ENCODE assay signal across 11 cellular contexts in genomic region chr3:119625451-119626153, GRCh38. TPM values are rescaled to one million over a fixed set of nuclear protein-coding genes. Genes with fewer than 3 reads are reported as not detected.
"Had no signal": no experiment of that assay in that cellular context is flagged by ENCODE, and none has a peak within 500 bp of the region (broad histone marks: within the 10 kb centered on the region; RNA-seq: fewer than 3 reads in every experiment).

No MANE protein-coding gene starts in this region.

- H3K4me3 ChIP-seq: lung, ovary, skin epidermis, tibial artery had no signal

- DNase-seq: activated CD4-positive, alpha-beta T cell treated with anti-CD3 and anti-CD28 coated beads, Interleukin-2, amount 10 ng/mL, durations not matched to agents 7 days and 5 days; activated CD4-positive, CD25-positive, alpha-beta regulatory T cell; activated effector memory CD4-positive, alpha-beta T cell treated with Interleukin-2 at 50 U/mL for 16 hours; activated T-cell treated with anti-CD3 and anti-CD28 coated beads, Interleukin-2, amount 50 U/mL, for 1 hour; natural killer cell; ovary; tibial artery had no signal

- H3K9me3 ChIP-seq: ovary, tibial artery had no signal

- H3K27ac ChIP-seq: ovary, tibial artery had no signal

- H3K36me3 Mint-ChIP-seq: activated naive CD4-positive, alpha-beta T cell treated with anti-CD3 and anti-CD28 coated beads, Interleukin-2, amount 50 U/mL, for 24 hours; natural killer cell had no signal

- H3K27me3 ChIP-seq: ovary, tibial artery had no signal

- H3K4me3 Mint-ChIP-seq: activated CD4-positive, alpha-beta T cell treated with anti-CD3 and anti-CD28 coated beads, Interleukin-2, amount 10 ng/mL, durations not matched to agents 7 days and 5 days; activated naive CD4-positive, alpha-beta T cell treated with anti-CD3 and anti-CD28 coated beads, Interleukin-2, amount 50 U/mL, for 24 hours; natural killer cell had no signal

- ATAC-seq: esophagus mucosa, natural killer cell had no signal

- H3K27ac Mint-ChIP-seq: activated CD4-positive, alpha-beta T cell treated with anti-CD3 and anti-CD28 coated beads, Interleukin-2, amount 10 ng/mL, durations not matched to agents 7 days and 5 days; activated naive CD4-positive, alpha-beta T cell treated with anti-CD3 and anti-CD28 coated beads, Interleukin-2, amount 50 U/mL, for 24 hours; natural killer cell had no signal

- H3K36me3 ChIP-seq: ovary, tibial artery had no signal

RNA-seq across cellular contexts. Expression of gene PLA1A, which starts 27.9 kb away (rescaled TPM):
- total RNA-seq: activated CD4-positive, alpha-beta T cell treated with anti-CD3 and anti-CD28 coated beads, Interleukin-2, amount 10 ng/mL, durations not matched to agents 7 days and 5 days had no signal
